10 cellular contexts compared by ENCODE assay signal in the genomic region with DNA sequence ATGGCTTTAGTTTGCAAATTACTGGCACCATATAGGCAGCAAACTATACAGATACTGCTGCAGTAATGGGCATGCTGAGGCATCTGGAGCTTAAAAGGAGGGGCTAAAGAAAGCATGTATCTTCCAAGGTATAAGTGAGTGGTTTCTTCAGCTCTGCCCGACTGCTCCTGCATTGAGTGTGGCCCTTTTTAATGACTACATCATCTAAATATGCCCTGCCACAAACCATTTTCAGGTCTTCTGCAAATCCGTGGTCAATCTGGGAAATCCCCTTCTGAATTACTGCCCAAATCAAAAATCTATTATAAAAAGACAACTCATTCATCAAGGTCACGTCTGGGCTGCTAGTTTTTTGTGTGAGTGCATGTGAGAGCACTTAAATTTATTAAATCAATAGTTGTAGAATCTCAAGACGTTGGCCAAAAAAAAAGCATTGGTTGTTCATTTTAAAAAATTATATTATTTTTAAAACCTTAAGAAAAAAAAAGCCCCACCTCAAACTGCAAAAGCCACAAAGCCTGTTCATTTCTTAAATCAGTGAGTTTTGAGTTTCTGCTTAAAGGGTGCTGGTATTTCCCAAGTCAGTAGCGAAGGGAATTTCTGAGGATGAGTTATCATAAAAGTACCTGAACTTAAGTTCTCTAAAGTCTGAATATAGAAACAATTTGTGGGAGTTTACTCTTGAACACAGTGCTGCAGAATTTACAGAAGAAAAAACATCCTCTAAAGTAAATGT. TPM values are rescaled to one million over a fixed set of nuclear protein-coding genes. Genes with fewer than 3 reads are reported as not detected.
DNase-seq lines count a peak whose midpoint lies in the region; ATAC-seq and TF ChIP-seq lines count a peak whose summit lies in the region.
"Had no signal": no experiment of that assay in that cellular context is flagged by ENCODE, and none has a peak within 500 bp of the region (broad histone marks: within the 10 kb centered on the region; RNA-seq: fewer than 3 reads in every experiment).

No MANE protein-coding gene starts in this region.

- POLR2A ChIA-PET in activated B cell treated with CpG ODN at 0.5 μM for 24 hours (lab: Charles Lee): interaction anchor here (0.9 to 11.8 kb wide), 4 partner anchors 8 to 226 kb away, joined by 3 to 247 read pairs (median 4); a partner anchor contains a TSS

- H3K36me3 Mint-ChIP-seq in activated B cell treated with CpG ODN at 0.5 μM for 24 hours (ENCODE audit: low read depth): peaks cover 70% of the 10 kb centered on the region
- peaks cover 94% of the 10 kb centered on the region for H3K36me3 Mint-ChIP-seq in stimulated activated effector memory CD8-positive, alpha-beta T cell treated with anti-CD3 and anti-CD28 coated beads, Interleukin-12 subunit alpha, Interleukin-12 subunit beta, amount 100 ng/mL, for 72 hours

- TF ChIP-seq POLR2A in adrenal gland (IDR thresholded peaks at IDR 0.05): no peak

- no peak for TF ChIP-seq CTCF in activated B cell treated with CpG ODN at 0.5 μM for 24 hours (IDR thresholded peaks at IDR 0.05)
- TF ChIP-seq CTCF in adrenal gland (IDR thresholded peaks at IDR 0.05): no peak

- H3K4me1 ChIP-seq in adrenal gland (replicated peaks in 1 of 2): no peaks in the 10 kb centered on the region

- no peaks in the 10 kb centered on the region for H3K9me3 Mint-ChIP-seq in activated B cell treated with CpG ODN at 0.5 μM for 24 hours
- no peaks in the 10 kb centered on the region for H3K9me3 Mint-ChIP-seq in stimulated activated effector memory CD8-positive, alpha-beta T cell treated with anti-CD3 and anti-CD28 coated beads, Interleukin-12 subunit alpha, Interleukin-12 subunit beta, amount 100 ng/mL, for 72 hours

- peak overlapping the region; percentile 68 for H3K4me3 Mint-ChIP-seq in activated B cell treated with CpG ODN at 0.5 μM for 24 hours
- H3K4me3 Mint-ChIP-seq in stimulated activated effector memory CD8-positive, alpha-beta T cell treated with anti-CD3 and anti-CD28 coated beads, Interleukin-12 subunit alpha, Interleukin-12 subunit beta, amount 100 ng/mL, for 72 hours: peak overlapping the region; percentile 89

- no peak overlapping the region for H3K27ac ChIP-seq in adrenal gland

- peak; percentile 64 for DNase-seq in activated naive CD4-positive, alpha-beta T cell treated with Interleukin-2 at 50 U/mL for 16 hours
- no peak for DNase-seq in activated naive CD4-positive, alpha-beta T cell (lab: John Stamatoyannopoulos, UW)
- DNase-seq in activated B cell treated with CpG ODN at 0.5 μM for 24 hours (no peak), SIG-M5 (lab: John Stamatoyannopoulos, UW) (no peak), NCI-H128 (lab: John Stamatoyannopoulos, UW; ENCODE audit: unreplicated experiment) (no peak), adrenal gland (no peak)
- no peak for DNase-seq in stimulated activated effector memory CD8-positive, alpha-beta T cell treated with anti-CD3 and anti-CD28 coated beads, Interleukin-12 subunit alpha, Interleukin-12 subunit beta, amount 100 ng/mL, for 72 hours (ENCODE audit: low spot score in 2 of 2)
- DNase-seq: NCI-H510A treated with DMSO at 0.1 percent for 48 hours had no signal

- peaks cover 92% of the 10 kb centered on the region for H3K4me1 Mint-ChIP-seq in activated B cell treated with CpG ODN at 0.5 μM for 24 hours
- H3K4me1 Mint-ChIP-seq in stimulated activated effector memory CD8-positive, alpha-beta T cell treated with anti-CD3 and anti-CD28 coated beads, Interleukin-12 subunit alpha, Interleukin-12 subunit beta, amount 100 ng/mL, for 72 hours: peaks cover 86% of the 10 kb centered on the region

- 33 to 55% (median 42%) methylated on average over 5 of the region's 5 CpGs for WGBS in adrenal gland, 4 donors

- ATAC-seq in HG03045 (IDR thresholded peaks at IDR 0.05; ENCODE audit: unreplicated experiment) (peak; percentile 52), activated B cell treated with CpG ODN at 0.5 μM for 24 hours (ENCODE audit: low read depth) (peak; percentile 85)
- peak; percentile 92 for ATAC-seq in stimulated activated effector memory CD8-positive, alpha-beta T cell treated with anti-CD3 and anti-CD28 coated beads, Interleukin-12 subunit alpha, Interleukin-12 subunit beta, amount 100 ng/mL, for 72 hours

- CTCF ChIA-PET in activated B cell treated with CpG ODN at 0.5 μM for 24 hours (lab: Charles Lee): interaction anchor here (0.9 to 4.3 kb wide), 6 partner anchors 8 to 130 kb away, joined by 3 to 20 read pairs (median 4); a partner anchor contains a TSS

- intact Hi-C loops in activated B cell treated with CpG ODN at 0.5 μM for 24 hours (cut with micrococcal nuclease) (loop anchor here (1.0 to 10.0 kb wide), 3 partner anchors 17 to 821 kb away; a partner anchor contains a TSS), adrenal gland (cut with DNase I) (no loop called here)

- H3K9me3 ChIP-seq in adrenal gland (replicated peaks in 1 of 3): no peaks in the 10 kb centered on the region

- no peaks in the 10 kb centered on the region for H3K27me3 ChIP-seq in adrenal gland

- peak overlapping the region; percentile 77 for H3K27ac Mint-ChIP-seq in activated B cell treated with CpG ODN at 0.5 μM for 24 hours
- H3K27ac Mint-ChIP-seq in stimulated activated effector memory CD8-positive, alpha-beta T cell treated with anti-CD3 and anti-CD28 coated beads, Interleukin-12 subunit alpha, Interleukin-12 subunit beta, amount 100 ng/mL, for 72 hours: peak overlapping the region; percentile 72

- H3K36me3 ChIP-seq in adrenal gland (replicated peaks in 1 of 2): no peaks in the 10 kb centered on the region

- no peak overlapping the region for H3K4me3 ChIP-seq in adrenal gland

- H3K27me3 Mint-ChIP-seq in activated B cell treated with CpG ODN at 0.5 μM for 24 hours: no peaks in the 10 kb centered on the region

RNA-seq across cellular contexts. Expression of a gene that starts 16.3 kb away (rescaled TPM):
- total RNA-seq in activated B cell treated with CpG ODN at 0.5 μM for 24 hours: 948 and 977 TPM in 2 replicates
- total RNA-seq in adrenal gland: 100 to 1,000 TPM in 1 of 8 donors, 10 to 100 TPM in 7; 32.9 to 109 (median 67.2) TPM
- polyA plus RNA-seq in adrenal gland: 10 to 100 TPM; 17.3 to 91.9 (median 27.4) TPM

RNA-seq across cellular contexts. Expression of a gene that starts 46.1 kb away (rescaled TPM):
- total RNA-seq in activated B cell treated with CpG ODN at 0.5 μM for 24 hours: 0.10 TPM in 1 of 2 replicates, not detected in the other
- total RNA-seq in adrenal gland: 1 to 10 TPM in 2 of 8 donors, under 1 TPM in 4, not detected in 2; 0.26 to 2.2 (median 0.66) TPM
- polyA plus RNA-seq in adrenal gland: 1 to 10 TPM in 1 of 3 donors, under 1 TPM in 2; 0.32 to 1.3 (median 0.44) TPM
- total RNA-seq: pulmonary artery endothelial cell had no signal
